20 cellular contexts compared by ENCODE assay signal in genomic region chr3:166471074-166471753, GRCh38.
A peak's percentile ranks its signal among the peaks of the same experiment; 100 is the strongest.
DNase-seq lines count a peak whose midpoint lies in the region; TF ChIP-seq lines count a peak whose summit lies in the region.
"Had no signal": no experiment of that assay in that cellular context is flagged by ENCODE, and none has a peak within 500 bp of the region (broad histone marks: within the 10 kb centered on the region; RNA-seq: fewer than 3 reads in every experiment).

No MANE protein-coding gene starts in this region.

- H3K4me3 ChIP-seq in BE2C (ENCODE audit: low read depth, low read length): no peak overlapping the region
- H3K4me3 ChIP-seq: BLaER1 treated with 17β-estradiol and CSF1 and Interleukin-3, amounts not matched to agents 10 nM and 100 nM; GM23248; Peyer's patch had no signal

- DNase-seq in DMS 273 (lab: John Stamatoyannopoulos, UW; ENCODE audit: unreplicated experiment): peak; percentile 38
- DNase-seq in DMS 273 treated with DMSO at 0.1 percent for 48 hours (lab: John Stamatoyannopoulos, UW): no peak
- peak; percentile 8 for DNase-seq in G401 (ENCODE audit: low spot score)
- peak; percentile 84 for DNase-seq in NCI-H446 treated with DMSO at 0.1 percent for 48 hours (lab: John Stamatoyannopoulos, UW)
- peak; percentile 3 for DNase-seq in kidney tubule cell (ENCODE audit: low spot score)
- no peak for DNase-seq in BE2C
- DNase-seq in NCI-H510A treated with DMSO at 0.1 percent for 48 hours (lab: John Stamatoyannopoulos, UW): no peak
- no peak for DNase-seq in middle frontal gyrus (ENCODE audit: extremely low spot score, low spot score)
- DNase-seq: CD4-positive, alpha-beta T cell; GM23248; H7; NCI-H1092; NCI-H1417 treated with DMSO at 0.1 percent for 48 hours; NCI-H187 treated with DMSO at 0.1 percent for 48 hours; OCI-M1; Peyer's patch; SIG-M5; SK-N-SH; T-helper 17 cell had no signal

- H3K4me1 ChIP-seq in BE2C: no peaks in the 10 kb centered on the region
- H3K4me1 ChIP-seq: BLaER1 treated with 17β-estradiol and CSF1 and Interleukin-3, amounts not matched to agents 10 nM and 100 nM; Peyer's patch had no signal

- no peak for TF ChIP-seq CTCF in BE2C (IDR thresholded peaks at IDR 0.05; ENCODE audit: low read depth, low read length)

- no peaks in the 10 kb centered on the region for H3K9me3 ChIP-seq in BE2C
- H3K9me3 ChIP-seq: BLaER1 treated with 17β-estradiol and CSF1 and Interleukin-3, amounts not matched to agents 10 nM and 100 nM; Peyer's patch; SK-N-SH had no signal

- in situ Hi-C loops in G401 (cut with HindIII; ENCODE audit: low sequenced_read_pairs): no loop called here

- no peaks in the 10 kb centered on the region for H3K36me3 ChIP-seq in BE2C
- H3K36me3 ChIP-seq: BLaER1 treated with 17β-estradiol and CSF1 and Interleukin-3, amounts not matched to agents 10 nM and 100 nM; Peyer's patch had no signal

- no peaks in the 10 kb centered on the region for H3K27me3 ChIP-seq in BE2C
- H3K27me3 ChIP-seq: BLaER1 treated with 17β-estradiol and CSF1 and Interleukin-3, amounts not matched to agents 10 nM and 100 nM; Peyer's patch had no signal

Comparison
In these comparisons a context has a peak if more than half of its experiments do, and no peak if none do; other contexts are left out.
1. DNase-seq: peak in DMS 273 (single experiment), G401 (single experiment), NCI-H446 treated with DMSO at 0.1 percent for 48 hours (single experiment) and kidney tubule cell (single experiment); none in DMS 273 treated with DMSO at 0.1 percent for 48 hours (single experiment), BE2C (single experiment), NCI-H510A treated with DMSO at 0.1 percent for 48 hours (single experiment) and middle frontal gyrus (single experiment).